Comparison of ENCODE assay signal across 23 cellular contexts in the genomic region with DNA sequence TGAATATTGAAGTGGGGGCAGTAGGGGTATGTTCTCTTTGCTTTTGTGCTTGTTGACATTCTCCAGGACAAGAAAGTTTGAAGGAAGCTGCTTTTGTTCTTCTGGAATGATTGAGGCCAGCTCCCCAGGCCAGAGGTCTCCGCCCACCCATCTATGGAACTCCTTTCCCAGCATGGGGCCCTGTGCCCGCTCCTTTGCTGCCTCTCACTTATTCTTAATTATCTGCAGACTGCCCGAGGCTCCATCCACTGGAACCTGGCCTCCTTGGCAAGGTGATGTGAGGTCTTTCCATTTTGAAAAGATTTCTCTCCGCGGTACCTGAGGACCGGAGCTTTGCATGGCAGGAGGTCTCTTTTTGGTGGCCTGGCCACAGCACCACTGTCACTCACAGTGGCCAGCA.
"Had no signal": no experiment of that assay in that cellular context is flagged by ENCODE, and none has a peak within 500 bp of the region (broad histone marks: within the 10 kb centered on the region; RNA-seq: fewer than 3 reads in every experiment).

No MANE protein-coding gene starts in this region.

- H3K4me1 Mint-ChIP-seq: activated naive CD4-positive, alpha-beta T cell treated with anti-CD3 and anti-CD28 coated beads, Interleukin-2, amount 50 U/mL, for 24 hours had no signal

- H3K9me3 Mint-ChIP-seq: activated CD4-positive, alpha-beta memory T cell treated with anti-CD3 and anti-CD28 coated beads, Interleukin-2, amount 10 ng/mL, durations not matched to agents 7 days and 5 days; activated CD4-positive, alpha-beta T cell treated with anti-CD3 and anti-CD28 coated beads, Interleukin-2, amount 10 ng/mL, durations not matched to agents 7 days and 5 days; activated naive CD4-positive, alpha-beta T cell treated with anti-CD3 and anti-CD28 coated beads for 36 hours; activated naive CD4-positive, alpha-beta T cell treated with anti-CD3 and anti-CD28 coated beads, Interleukin-2, amount 50 U/mL, for 24 hours; activated naive CD8-positive, alpha-beta T cell treated with anti-CD3 and anti-CD28 coated beads for 36 hours; activated naive CD8-positive, alpha-beta T cell treated with anti-CD3 and anti-CD28 coated beads, Interleukin-2, amount 50 U/mL, for 24 hours; activated T-helper 1 cell treated with anti-CD3 and anti-CD28 coated beads, Interleukin-12 subunit alpha, Interleukin-12 subunit beta, Interleukin-2, Interleukin-4 antibody, amounts not matched to agents 30 ng/mL and 10 ng/mL and 1 ng/mL, durations not matched to agents 14 hours and 24 hours and 36 hours; activated T-helper 2 cell treated with anti-CD3 and anti-CD28 coated beads, Interferon-gamma antibody, Interleukin-2, Interleukin-4, amounts not matched to agents 10 μg/mL and 5 μg/mL and 100 μg/mL, durations not matched to agents 14 hours and 24 hours and 36 hours had no signal

- H3K4me3 ChIP-seq: adrenal gland, body of pancreas had no signal

- H3K9me3 ChIP-seq: adrenal gland, body of pancreas had no signal

- DNase-seq: activated CD4-positive, alpha-beta memory T cell treated with anti-CD3 and anti-CD28 coated beads, Interleukin-2, amount 10 ng/mL, durations not matched to agents 7 days and 5 days; activated CD4-positive, alpha-beta T cell treated with anti-CD3 and anti-CD28 coated beads for 1 hour; activated CD4-positive, alpha-beta T cell treated with anti-CD3 and anti-CD28 coated beads for 4 hours; activated CD4-positive, alpha-beta T cell treated with anti-CD3 and anti-CD28 coated beads, Interleukin-2, amount 10 ng/mL, durations not matched to agents 7 days and 5 days; activated CD4-positive, alpha-beta T cell treated with anti-CD3 and anti-CD28 coated beads, Interleukin-2, amount 50 U/mL, for 4 hours; activated effector memory CD4-positive, alpha-beta T cell treated with anti-CD3 and anti-CD28 coated beads, Interleukin-2, amount 50 U/mL, for 16 hours; activated naive CD4-positive, alpha-beta T cell treated with anti-CD3 and anti-CD28 coated beads for 36 hours; activated naive CD8-positive, alpha-beta T cell treated with anti-CD3 and anti-CD28 coated beads for 36 hours; activated naive CD8-positive, alpha-beta T cell treated with anti-CD3 and anti-CD28 coated beads, Interleukin-2, amount 50 U/mL, for 24 hours; activated T-cell treated with anti-CD3 and anti-CD28 coated beads, Interleukin-2, amount 50 U/mL, for 1 hour; activated T-cell treated with anti-CD3 and anti-CD28 coated beads, Interleukin-2, amount 50 U/mL, for 48 hours; adrenal gland; amygdala; aorta; body of pancreas; caudate nucleus; effector CD8-positive, alpha-beta T cell; foreskin fibroblast; T-helper 2 cell had no signal

- H3K4me1 ChIP-seq: adrenal gland, body of pancreas had no signal

- H3K36me3 Mint-ChIP-seq: activated naive CD4-positive, alpha-beta T cell treated with anti-CD3 and anti-CD28 coated beads, Interleukin-2, amount 50 U/mL, for 24 hours; activated naive CD8-positive, alpha-beta T cell treated with anti-CD3 and anti-CD28 coated beads for 36 hours had no signal

- H3K27me3 ChIP-seq: adrenal gland, body of pancreas had no signal

- H3K27ac ChIP-seq: adrenal gland, body of pancreas, epithelial cell of prostate had no signal

- ATAC-seq: activated naive CD8-positive, alpha-beta T cell treated with anti-CD3 and anti-CD28 coated beads, Interleukin-2, amount 50 U/mL, for 24 hours; body of pancreas had no signal

- H3K36me3 ChIP-seq: adrenal gland had no signal

- H3K27ac Mint-ChIP-seq: activated CD4-positive, alpha-beta memory T cell treated with anti-CD3 and anti-CD28 coated beads, Interleukin-2, amount 10 ng/mL, durations not matched to agents 7 days and 5 days; activated CD4-positive, alpha-beta T cell treated with anti-CD3 and anti-CD28 coated beads, Interleukin-2, amount 10 ng/mL, durations not matched to agents 7 days and 5 days; activated naive CD4-positive, alpha-beta T cell treated with anti-CD3 and anti-CD28 coated beads for 36 hours; activated naive CD4-positive, alpha-beta T cell treated with anti-CD3 and anti-CD28 coated beads, Interleukin-2, amount 50 U/mL, for 24 hours; activated naive CD8-positive, alpha-beta T cell treated with anti-CD3 and anti-CD28 coated beads for 36 hours; activated naive CD8-positive, alpha-beta T cell treated with anti-CD3 and anti-CD28 coated beads, Interleukin-2, amount 50 U/mL, for 24 hours; activated T-helper 1 cell treated with anti-CD3 and anti-CD28 coated beads, Interleukin-12 subunit alpha, Interleukin-12 subunit beta, Interleukin-2, Interleukin-4 antibody, amounts not matched to agents 30 ng/mL and 10 ng/mL and 1 ng/mL, durations not matched to agents 14 hours and 24 hours and 36 hours; activated T-helper 2 cell treated with anti-CD3 and anti-CD28 coated beads, Interferon-gamma antibody, Interleukin-2, Interleukin-4, amounts not matched to agents 10 μg/mL and 5 μg/mL and 100 μg/mL, durations not matched to agents 14 hours and 24 hours and 36 hours had no signal

- H3K4me3 Mint-ChIP-seq: activated CD4-positive, alpha-beta memory T cell treated with anti-CD3 and anti-CD28 coated beads, Interleukin-2, amount 10 ng/mL, durations not matched to agents 7 days and 5 days; activated CD4-positive, alpha-beta T cell treated with anti-CD3 and anti-CD28 coated beads, Interleukin-2, amount 10 ng/mL, durations not matched to agents 7 days and 5 days; activated naive CD4-positive, alpha-beta T cell treated with anti-CD3 and anti-CD28 coated beads for 36 hours; activated naive CD4-positive, alpha-beta T cell treated with anti-CD3 and anti-CD28 coated beads, Interleukin-2, amount 50 U/mL, for 24 hours; activated naive CD8-positive, alpha-beta T cell treated with anti-CD3 and anti-CD28 coated beads for 36 hours; activated naive CD8-positive, alpha-beta T cell treated with anti-CD3 and anti-CD28 coated beads, Interleukin-2, amount 50 U/mL, for 24 hours; activated T-helper 1 cell treated with anti-CD3 and anti-CD28 coated beads, Interleukin-12 subunit alpha, Interleukin-12 subunit beta, Interleukin-2, Interleukin-4 antibody, amounts not matched to agents 30 ng/mL and 10 ng/mL and 1 ng/mL, durations not matched to agents 14 hours and 24 hours and 36 hours had no signal
